ENCODE assay signal across 18 cellular contexts in the genomic region with DNA sequence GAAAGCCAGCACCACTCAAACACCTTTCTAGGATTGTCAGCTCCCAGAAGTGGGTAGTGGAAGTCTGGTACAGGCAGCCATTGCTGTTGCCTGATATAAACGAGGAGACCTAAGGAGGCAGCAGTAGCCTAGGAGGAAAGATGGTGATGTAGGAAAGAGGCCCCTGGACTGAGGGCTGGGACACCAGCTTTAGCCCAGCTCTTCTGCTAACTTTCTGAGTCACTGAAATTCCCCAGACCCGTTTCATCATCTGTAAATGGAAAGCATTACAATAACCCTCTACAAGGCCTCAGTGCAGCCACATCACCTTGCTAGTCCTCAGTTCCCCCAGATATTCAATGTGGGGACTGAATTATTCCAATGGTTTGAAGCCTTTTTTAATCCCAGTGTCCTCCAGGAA.
DNase-seq lines count a peak whose midpoint lies in the region; ATAC-seq and TF ChIP-seq lines count a peak whose summit lies in the region.
"Had no signal": no experiment of that assay in that cellular context is flagged by ENCODE, and none has a peak within 500 bp of the region (broad histone marks: within the 10 kb centered on the region; RNA-seq: fewer than 3 reads in every experiment).

No MANE protein-coding gene starts in this region.

- H3K36me3 ChIP-seq in transverse colon: no peaks in the 10 kb centered on the region
- H3K36me3 ChIP-seq: right atrium auricular region had no signal

- TF ChIP-seq EP300 in transverse colon (IDR thresholded peaks at IDR 0.05; ENCODE audit: low read depth): no peak

- no peaks in the 10 kb centered on the region for H3K9me3 ChIP-seq in transverse colon
- H3K9me3 ChIP-seq: body of pancreas, right atrium auricular region had no signal

- no peaks in the 10 kb centered on the region for H3K27me3 ChIP-seq in transverse colon
- H3K27me3 ChIP-seq: body of pancreas, right atrium auricular region had no signal

- peaks cover 0 to 12% (median 0%) of the 10 kb centered on the region in 4 donors for H3K4me1 ChIP-seq in transverse colon
- H3K4me1 ChIP-seq: body of pancreas, right atrium auricular region had no signal

- intact Hi-C loops in transverse colon (cut with DNase I; ENCODE audit: low total_unique reads): no loop called here
- intact Hi-C loops in posterior vena cava (cut with DNase I): no loop called here

- TF ChIP-seq CTCF in GM10266 (IDR thresholded peaks at IDR 0.05; ENCODE audit: control insufficient read depth, insufficient read depth, low read depth, missing control alignments) (no peak), choroid plexus epithelial cell (conservative IDR thresholded peaks at IDR 0.05; ENCODE audit: low read depth, low read length) (no peak), transverse colon (IDR thresholded peaks at IDR 0.05) (no peak)

- ATAC-seq in HG02610 (IDR thresholded peaks at IDR 0.05; ENCODE audit: unreplicated experiment) (peak; percentile 94), GM18511 (IDR thresholded peaks at IDR 0.05; ENCODE audit: unreplicated experiment) (no peak)
- ATAC-seq: body of pancreas; HepG2; naive thymus-derived CD4-positive, alpha-beta T cell had no signal

- H3K4me3 ChIP-seq in choroid plexus epithelial cell (ENCODE audit: low read depth, low read length) (no peak overlapping the region), transverse colon (no peak overlapping the region)
- H3K4me3 ChIP-seq: body of pancreas, right atrium auricular region had no signal

- 46 to 83% methylated on average over 1 to 2 of the region's 2 CpGs for WGBS in transverse colon (ENCODE audit: low coverage in 1 of 2), 2 donors

- H3K27ac ChIP-seq in transverse colon: peak overlapping the region in 1 of 4 donors; percentile 1
- H3K27ac ChIP-seq: body of pancreas had no signal

- TF ChIP-seq POLR2A in transverse colon (IDR thresholded peaks at IDR 0.05): no peak

- in situ Hi-C loops in transverse colon (cut with MboI; ENCODE audit: low pct_ligation_motif_present in 1 of 4, low pct_unique_long_range_greater_than_20kb in 1 of 4, low sequenced_read_pairs in 3 of 4): no loop called here

- DNase-seq in GM10266 (ENCODE audit: extremely low spot score): peak; percentile 10
- DNase-seq in choroid plexus epithelial cell (ENCODE audit: low read depth): peak; percentile 56
- DNase-seq in renal cortical epithelial cell (ENCODE audit: low read depth): peak; percentile 52
- no peak for DNase-seq in transverse colon
- no peak for DNase-seq in posterior vena cava (ENCODE audit: low spot score)
- no peak for DNase-seq in pons (ENCODE audit: low spot score)
- DNase-seq: activated B cell treated with CpG ODN at 0.5 μM for 24 hours; body of pancreas; CD4-positive, alpha-beta T cell; effector CD8-positive, alpha-beta T cell; naive thymus-derived CD4-positive, alpha-beta T cell; NCI-H1092; NCI-H446; SW 1271 had no signal

Comparison
In these comparisons a context has a peak if more than half of its experiments do, and no peak if none do; other contexts are left out.
1. DNase-seq: peak in GM10266 (single experiment), choroid plexus epithelial cell (single experiment) and renal cortical epithelial cell (single experiment); none in transverse colon (single experiment), posterior vena cava (single experiment) and pons (single experiment).